ENCODE assay signal across 8 cellular contexts in genomic region chr3:50550079-50550736, GRCh38. TPM values are rescaled to one million over a fixed set of nuclear protein-coding genes. Genes with fewer than 3 reads are reported as not detected.
A peak's percentile ranks its signal among the peaks of the same experiment; 100 is the strongest.
DNase-seq lines count a peak whose midpoint lies in the region; ATAC-seq, FAIRE-seq and TF ChIP-seq lines count a peak whose summit lies in the region.

No MANE protein-coding gene starts in this region.

- H3K79me2 ChIP-seq in PC-3 (ENCODE audit: low read length) = no peaks in the 10 kb centered on the region

- H3K4me2 ChIP-seq in PC-3 (ENCODE audit: low read length) = no peak overlapping the region

- POLR2A ChIA-PET in AG04449 (lab: Yijun Ruan, JAX) (no interaction called here), PC-3 (lab: Charles Lee; ENCODE audit: unreplicated experiment) (no interaction called here)

- no peak for DNase-seq in AG04449 (ENCODE audit: low read depth, low spot score)
- peak; percentile 86 for DNase-seq in GM13976 (ENCODE audit: low spot score)
- DNase-seq in PC-3 = peak; percentile 71
- peak; percentile 68 for DNase-seq in progenitor cell of endocrine pancreas (ENCODE audit: low spot score, unreplicated experiment)
- no peak for DNase-seq in H54 (ENCODE audit: insufficient read length, low spot score)

- TF ChIP-seq EP300 in gastroesophageal sphincter (IDR thresholded peaks at IDR 0.05) = no peak

- no peaks in the 10 kb centered on the region for H3K9me3 Mint-ChIP-seq in activated T-helper 17 cell treated with anti-CD3 and anti-CD28 coated beads, Interleukin-2, amount 50 U/mL, for 72 hours
- no peaks in the 10 kb centered on the region for H3K9me3 Mint-ChIP-seq in progenitor cell of endocrine pancreas (ENCODE audit: low read depth)

- FAIRE-seq in H54 (lab: Jason Lieb, UNC) = no peak

- H3F3A ChIP-seq in PC-3 (ENCODE audit: low read length, unreplicated experiment) = no peaks in the 10 kb centered on the region

- no peak overlapping the region for H3K27ac ChIP-seq in PC-3 (ENCODE audit: low read length)
- H3K27ac ChIP-seq in gastroesophageal sphincter = no peak overlapping the region

- no peaks in the 10 kb centered on the region for H3K4me1 Mint-ChIP-seq in activated T-helper 17 cell treated with anti-CD3 and anti-CD28 coated beads, Interleukin-2, amount 50 U/mL, for 72 hours
- H3K4me1 Mint-ChIP-seq in progenitor cell of endocrine pancreas (ENCODE audit: low read depth) = no peaks in the 10 kb centered on the region

- WGBS in gastroesophageal sphincter (ENCODE audit: low coverage in 1 of 2), 2 donors = no CpG with 5 or more reads among the region's 13 CpGs

- H4K20me1 ChIP-seq in PC-3 (ENCODE audit: low read length) = no peaks in the 10 kb centered on the region

- H3K27me3 ChIP-seq in PC-3 (ENCODE audit: low read length) (no peaks in the 10 kb centered on the region), gastroesophageal sphincter (peaks cover 8% of the 10 kb centered on the region)

- H2AFZ ChIP-seq in PC-3 (ENCODE audit: low read length) = no peak overlapping the region

- TF ChIP-seq CTCF in AG04449 (IDR thresholded peaks at IDR 0.05; ENCODE audit: insufficient read depth, low read length, missing control alignments) = peak; percentile 71
- TF ChIP-seq CTCF in GM13976 (IDR thresholded peaks at IDR 0.05; ENCODE audit: borderline replicate concordance, control extremely low read depth, extremely low read depth, insufficient read depth, missing control alignments) = peak; percentile 68
- TF ChIP-seq CTCF in PC-3 (conservative IDR thresholded peaks at IDR 0.05; ENCODE audit: low read depth, low read length) = peak; percentile 63
- peak in 3 of 4 experiments; percentile 53 to 81 (median 75) for TF ChIP-seq CTCF in gastroesophageal sphincter (IDR thresholded peaks at IDR 0.05)
- peak; percentile 91 for TF ChIP-seq CTCF in progenitor cell of endocrine pancreas (IDR thresholded peaks at IDR 0.05; ENCODE audit: unreplicated experiment)

- no TSS peak for BruUV-seq in PC-3 (replicated peaks; lab: Mats Ljungman, UMichigan)

- no peak overlapping the region for H3K4me3 Mint-ChIP-seq in activated T-helper 17 cell treated with anti-CD3 and anti-CD28 coated beads, Interleukin-2, amount 50 U/mL, for 72 hours
- no peak overlapping the region for H3K4me3 Mint-ChIP-seq in progenitor cell of endocrine pancreas (ENCODE audit: low read depth)

- H3K4me3 ChIP-seq in AG04449 (ENCODE audit: low read depth, low read length) (no peak overlapping the region), PC-3 (ENCODE audit: low read length) (no peak overlapping the region), gastroesophageal sphincter (no peak overlapping the region)

- CTCF ChIA-PET in AG04449 (lab: Yijun Ruan, JAX) (interaction anchor here (0.9 to 22.3 kb wide), 21 partner anchors 5 to 214 kb away, joined by 3 to 473 read pairs (median 6); partner anchors contain the start of genes C3orf18, CISH, CYB561D2 and HEMK1), PC-3 (lab: Charles Lee) (no interaction called here)

- no peak overlapping the region for H3K27ac Mint-ChIP-seq in activated T-helper 17 cell treated with anti-CD3 and anti-CD28 coated beads, Interleukin-2, amount 50 U/mL, for 72 hours
- peak overlapping the region; percentile 64 for H3K27ac Mint-ChIP-seq in progenitor cell of endocrine pancreas

- H3K9me3 ChIP-seq in PC-3 (ENCODE audit: low read length) (no peaks in the 10 kb centered on the region), gastroesophageal sphincter (no peaks in the 10 kb centered on the region)

- no peaks in the 10 kb centered on the region for H3K9me2 ChIP-seq in PC-3 (replicated peaks; ENCODE audit: low read length)

- H3K9ac ChIP-seq in PC-3 (ENCODE audit: low read length) = no peak overlapping the region

- H3K36me3 Mint-ChIP-seq in activated T-helper 17 cell treated with anti-CD3 and anti-CD28 coated beads, Interleukin-2, amount 50 U/mL, for 72 hours (ENCODE audit: low read depth) = no peaks in the 10 kb centered on the region
- no peaks in the 10 kb centered on the region for H3K36me3 Mint-ChIP-seq in progenitor cell of endocrine pancreas (ENCODE audit: insufficient read depth)

- H3K4me1 ChIP-seq in PC-3 (ENCODE audit: insufficient read depth, low read length) (no peaks in the 10 kb centered on the region), gastroesophageal sphincter (no peaks in the 10 kb centered on the region)

- H3K27me3 Mint-ChIP-seq in activated T-helper 17 cell treated with anti-CD3 and anti-CD28 coated beads, Interleukin-2, amount 50 U/mL, for 72 hours = no peaks in the 10 kb centered on the region
- peaks cover 15% of the 10 kb centered on the region for H3K27me3 Mint-ChIP-seq in progenitor cell of endocrine pancreas

- ATAC-seq in PC-3 (peak; percentile 64), gastroesophageal sphincter (no peak), GM21529 (IDR thresholded peaks at IDR 0.05; ENCODE audit: unreplicated experiment) (no peak)
- ATAC-seq in activated T-helper 17 cell treated with anti-CD3 and anti-CD28 coated beads, Interleukin-2, amount 50 U/mL, for 72 hours (replicated peaks) = peak; percentile 67

- TF ChIP-seq POLR2A in gastroesophageal sphincter (IDR thresholded peaks at IDR 0.05) (no peak), H54 (IDR thresholded peaks at IDR 0.05; ENCODE audit: low read depth, low read length) (no peak)

- intact Hi-C loops in PC-3 (cut with micrococcal nuclease) = loop anchor here (1.0 kb wide), 1 partner anchor 114 kb away; no protein-coding TSS in a partner anchor

- in situ Hi-C loops in GM13976 (cut with MboI; ENCODE audit: low sequenced_read_pairs, unreplicated experiment) = no loop called here

- H3K36me3 ChIP-seq in PC-3 (ENCODE audit: low read depth, low read length) = no peaks in the 10 kb centered on the region
- H3K36me3 ChIP-seq in gastroesophageal sphincter = no peaks in the 10 kb centered on the region

RNA-seq across cellular contexts. Expression of gene C3orf18, which starts 17.3 kb away (rescaled TPM):
- 31.2 and 33.9 TPM in 2 replicates for total RNA-seq in PC-3 (2014; rRNA removed)
- total RNA-seq in activated T-helper 17 cell treated with anti-CD3 and anti-CD28 coated beads, Interleukin-2, amount 50 U/mL, for 72 hours = 10 to 100 TPM; 17.3 to 50.8 TPM
- 10 to 100 TPM in 3 of 4 donors, 1 to 10 TPM in 1; 9.7 to 42.8 (median 25.3) TPM for total RNA-seq in gastroesophageal sphincter
- total RNA-seq in progenitor cell of endocrine pancreas = 12.0 and 12.5 TPM in 2 replicates

RNA-seq across cellular contexts. Expression of gene HEMK1, which starts 19.1 kb away (rescaled TPM):
- total RNA-seq in PC-3 (2014; rRNA removed) = 20.3 and 22.2 TPM in 2 replicates
- total RNA-seq in activated T-helper 17 cell treated with anti-CD3 and anti-CD28 coated beads, Interleukin-2, amount 50 U/mL, for 72 hours = 10 to 100 TPM; 47.5 to 99.2 TPM
- 10 to 100 TPM in 3 of 4 donors, 1 to 10 TPM in 1; 6.4 to 11.7 (median 11.4) TPM for total RNA-seq in gastroesophageal sphincter
- 23.0 and 23.7 TPM in 2 replicates for total RNA-seq in progenitor cell of endocrine pancreas

RNA-seq across cellular contexts. Expression of gene CACNA2D2, which starts 46.8 kb away (rescaled TPM):
- total RNA-seq in PC-3 (2014; rRNA removed) = 0.17 and 0.44 TPM in 2 replicates
- 1 to 10 TPM in 1 of 2 donors, under 1 TPM in 1; 0.50 to 5.0 TPM for total RNA-seq in activated T-helper 17 cell treated with anti-CD3 and anti-CD28 coated beads, Interleukin-2, amount 50 U/mL, for 72 hours
- 1 to 10 TPM in 1 of 4 donors, under 1 TPM in 3; 0.31 to 1.7 (median 0.66) TPM for total RNA-seq in gastroesophageal sphincter
- total RNA-seq in progenitor cell of endocrine pancreas = 5.5 and 6.9 TPM in 2 replicates

Comparison
In these comparisons a context has a peak if more than half of its experiments do, and no peak if none do; other contexts are left out.
1. DNase-seq: peak in GM13976 (single experiment), PC-3 (single experiment) and progenitor cell of endocrine pancreas (single experiment); none in AG04449 (single experiment) and H54 (single experiment).
2. ATAC-seq: peak in PC-3 (single experiment) and activated T-helper 17 cell treated with anti-CD3 and anti-CD28 coated beads, Interleukin-2, amount 50 U/mL, for 72 hours (single experiment); none in gastroesophageal sphincter (single experiment) and GM21529 (single experiment).
3. Peak in every context shown above with its lines, with median percentiles within 50 percentile points of each other: CTCF ChIP-seq.